In the genomic region with DNA sequence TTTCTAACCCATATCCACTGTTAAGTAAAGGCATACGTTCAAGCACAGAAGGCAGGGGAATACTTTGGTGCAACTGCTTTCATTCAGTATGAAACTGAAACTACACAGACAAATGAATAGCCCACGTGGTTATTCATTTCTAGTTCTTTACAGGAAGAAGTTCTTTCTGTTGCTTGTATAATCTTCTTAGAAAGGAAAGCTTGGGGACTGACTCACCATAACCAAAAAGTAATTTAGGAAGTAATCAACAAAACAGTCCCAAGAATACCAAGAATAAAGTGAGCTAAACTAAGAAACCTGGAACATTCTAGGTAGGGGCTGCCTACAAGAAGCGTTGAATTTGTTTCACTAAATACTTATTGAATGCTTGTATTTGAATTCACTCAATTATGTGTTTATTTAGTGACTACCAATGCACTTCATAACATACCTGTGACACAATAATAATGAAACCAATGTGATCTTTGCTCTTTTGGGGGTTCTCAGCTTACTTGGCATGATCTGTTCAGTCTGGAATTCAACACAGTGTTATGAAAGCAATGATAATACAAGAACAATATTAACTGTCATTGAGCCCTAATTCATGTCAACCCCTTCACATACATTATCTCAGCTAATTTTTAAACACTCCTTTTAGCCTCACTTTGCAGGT, we compare ENCODE assay signal across 8 cellular contexts. TPM values are rescaled to one million over a fixed set of nuclear protein-coding genes. Genes with fewer than 3 reads are reported as not detected.
DNase-seq lines count a peak whose midpoint lies in the region; ATAC-seq and TF ChIP-seq lines count a peak whose summit lies in the region.

No MANE protein-coding gene starts in this region.

- peaks cover 35% of the 10 kb centered on the region for H3F3A ChIP-seq in GM23248 (ENCODE audit: insufficient read depth)

- H3K4me1 ChIP-seq in GM23248 (ENCODE audit: insufficient read depth) (peaks cover 28% of the 10 kb centered on the region), KMS-11 (ENCODE audit: low read depth, poor library complexity, severe bottlenecking) (peaks cover 28% of the 10 kb centered on the region)

- intact Hi-C loops in head of caudate nucleus (cut with DNase I), result no loop called here

- H3K4me3 ChIP-seq in GM23248, result peak overlapping the region; percentile 67
- no peak overlapping the region for H3K4me3 ChIP-seq in KMS-11 (IDR thresholded peaks at IDR 0.05; ENCODE audit: insufficient read depth, low read depth, low read length)

- H3K79me2 ChIP-seq in GM23248 (ENCODE audit: insufficient read depth) (no peaks in the 10 kb centered on the region), KMS-11 (ENCODE audit: insufficient read depth, low read depth) (no peaks in the 10 kb centered on the region)

- H3K27me3 Mint-ChIP-seq in memory B cell, result no peaks in the 10 kb centered on the region

- peak overlapping the region; percentile 88 for H3K4me2 ChIP-seq in GM23248 (ENCODE audit: unreplicated experiment)
- peak overlapping the region; percentile 91 for H3K4me2 ChIP-seq in KMS-11

- WGBS in GM23248 (ENCODE audit: low coverage in 1 of 2, low lambda C conversion rate in 2 of 2, missing lambda C conversion rate in 2 of 2), 2 experiments, result 25 to 27% methylated on average over 3 of the region's 3 CpGs

- peaks cover 10% of the 10 kb centered on the region for H3K36me3 Mint-ChIP-seq in memory B cell

- peak overlapping the region; percentile 61 for H3K27ac Mint-ChIP-seq in memory B cell

- H3K27me3 ChIP-seq in GM23248 (replicated peaks; ENCODE audit: insufficient read depth), result no peaks in the 10 kb centered on the region
- no peaks in the 10 kb centered on the region for H3K27me3 ChIP-seq in KMS-11 (ENCODE audit: insufficient read depth, low read depth)

- no peaks in the 10 kb centered on the region for H4K20me1 ChIP-seq in GM23248 (ENCODE audit: insufficient read depth)
- H4K20me1 ChIP-seq in KMS-11 (ENCODE audit: insufficient read depth), result no peaks in the 10 kb centered on the region

- H3K9me3 ChIP-seq in GM23248 (ENCODE audit: low read depth), result no peaks in the 10 kb centered on the region

- no peaks in the 10 kb centered on the region for H3K9me3 Mint-ChIP-seq in memory B cell

- H3K27ac ChIP-seq in GM23248 (peak overlapping the region; percentile 64), KMS-11 (peak overlapping the region; percentile 81)

- peaks cover 15% of the 10 kb centered on the region for H3K4me1 Mint-ChIP-seq in memory B cell

- in situ Hi-C loops in GM23248 (cut with MboI), result no loop called here

- ATAC-seq in GM18508 (IDR thresholded peaks at IDR 0.05; ENCODE audit: insufficient read depth, unreplicated experiment) (peak; percentile 98), memory B cell (ENCODE audit: low read depth) (peak; percentile 86)

- peak overlapping the region; percentile 70 for H3K4me3 Mint-ChIP-seq in memory B cell

- peak overlapping the region; percentile 50 for H3K9ac ChIP-seq in GM23248
- peak overlapping the region; percentile 35; the same call in 1 of the 2 replicates for H3K9ac ChIP-seq in KMS-11

- peak overlapping the region; percentile 74 for H2AFZ ChIP-seq in GM23248
- H2AFZ ChIP-seq in KMS-11 (ENCODE audit: low read depth), result peak overlapping the region; percentile 92

- H3K36me3 ChIP-seq in GM23248 (ENCODE audit: low read depth) (no peaks in the 10 kb centered on the region), KMS-11 (ENCODE audit: insufficient read depth) (no peaks in the 10 kb centered on the region)

- TF ChIP-seq CTCF in KMS-11 (conservative IDR thresholded peaks at IDR 0.05; ENCODE audit: low read depth, low read length), result no peak

- no peaks in the 10 kb centered on the region for H3K9me2 ChIP-seq in GM23248 (ENCODE audit: insufficient read depth)

- DNase-seq in GM23248, result peak; percentile 69
- DNase-seq in astrocyte of the hippocampus (ENCODE audit: low read depth, low spot score), result peak; percentile 57
- peak in 1 of 2 donors; percentile 7 for DNase-seq in memory B cell (ENCODE audit: low spot score in 2 of 2)
- DNase-seq in activated CD4-positive, CD25-positive, alpha-beta regulatory T cell (lab: John Stamatoyannopoulos, UW), result no peak
- DNase-seq in head of caudate nucleus, result no peak
- no peak for DNase-seq in SKM-1 (lab: John Stamatoyannopoulos, UW; ENCODE audit: unreplicated experiment)

RNA-seq across cellular contexts. Expression of gene KIAA0408, which starts 25.1 kb away (rescaled TPM):
- 1.4 and 3.2 TPM in 2 replicates for total RNA-seq in GM23248 (2014; rRNA removed; shearing (Covaris generic))
- polyA plus RNA-seq in GM23248 (2016; fragmentation: Nextera tagmentation; extraction: Ambion mirVana), result 0.39 and 1.1 TPM in 2 replicates

Comparison
In these comparisons a context has a peak if more than half of its experiments do, and no peak if none do; other contexts are left out.
1. DNase-seq: peak in GM23248 (single experiment) and astrocyte of the hippocampus (single experiment); none in activated CD4-positive, CD25-positive, alpha-beta regulatory T cell (0 of 4), head of caudate nucleus (0 of 42) and SKM-1 (single experiment).